In the genomic region with DNA sequence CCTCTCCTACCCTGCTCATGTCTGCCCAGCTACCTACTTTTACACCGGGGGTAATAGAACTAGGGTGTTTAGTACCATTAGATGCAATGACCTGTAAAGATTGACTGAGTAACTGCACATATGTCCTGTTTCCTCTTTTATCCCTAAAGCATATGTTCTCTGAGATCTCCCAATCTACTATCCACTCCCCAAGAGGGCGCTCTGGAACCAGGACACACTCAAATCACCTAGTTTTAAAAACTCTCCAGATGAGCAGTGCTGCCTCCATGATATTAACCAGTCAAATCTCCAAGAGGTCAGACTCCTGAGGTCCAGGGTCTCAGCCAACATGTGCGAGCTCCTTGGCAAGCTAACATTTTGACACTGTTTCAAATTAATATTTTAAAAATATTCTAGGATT, we compare ENCODE assay signal across 11 cellular contexts.
DNase-seq lines count a peak whose midpoint lies in the region; ATAC-seq, FAIRE-seq and TF ChIP-seq lines count a peak whose summit lies in the region.
"Had no signal": no experiment of that assay in that cellular context is flagged by ENCODE, and none has a peak within 500 bp of the region (broad histone marks: within the 10 kb centered on the region; RNA-seq: fewer than 3 reads in every experiment).

No MANE protein-coding gene starts in this region.

- 39% methylated on average over 3 of the region's 3 CpGs for WGBS in A549 (ENCODE audit: missing lambda C conversion rate)

- H3K4me3 Mint-ChIP-seq in endothelial cell (ENCODE audit: unreplicated experiment): no peak overlapping the region
- H3K4me3 Mint-ChIP-seq in activated T-helper 2 cell treated with anti-CD3 and anti-CD28 coated beads, Interferon-gamma antibody, Interleukin-2, Interleukin-4, amounts not matched to agents 10 μg/mL and 5 μg/mL and 100 μg/mL, durations not matched to agents 14 hours and 24 hours and 36 hours (ENCODE audit: low read depth): no peak overlapping the region

- peaks cover 2% of the 10 kb centered on the region for H3K27me3 Mint-ChIP-seq in endothelial cell (ENCODE audit: unreplicated experiment)
- no peaks in the 10 kb centered on the region for H3K27me3 Mint-ChIP-seq in activated T-helper 2 cell treated with anti-CD3 and anti-CD28 coated beads, Interferon-gamma antibody, Interleukin-2, Interleukin-4, amounts not matched to agents 10 μg/mL and 5 μg/mL and 100 μg/mL, durations not matched to agents 14 hours and 24 hours and 36 hours (ENCODE audit: low read depth)

- no peak overlapping the region for H3K4me2 ChIP-seq in A549

- no peak for TF ChIP-seq EP300 in A549 (IDR thresholded peaks at IDR 0.05)

- no peak overlapping the region for H3K27ac ChIP-seq in A549

- peak; percentile 35 for TF ChIP-seq CTCF in A549 (IDR thresholded peaks at IDR 0.05)
- peak; percentile 16 for TF ChIP-seq CTCF in GM10266 (IDR thresholded peaks at IDR 0.05; ENCODE audit: control insufficient read depth, insufficient read depth, low read depth, missing control alignments)
- TF ChIP-seq CTCF in endothelial cell (IDR thresholded peaks at IDR 0.05; ENCODE audit: unreplicated experiment): no peak

- no peaks in the 10 kb centered on the region for H3K36me3 Mint-ChIP-seq in endothelial cell (ENCODE audit: low read depth, unreplicated experiment)
- H3K36me3 Mint-ChIP-seq in activated T-helper 2 cell treated with anti-CD3 and anti-CD28 coated beads, Interferon-gamma antibody, Interleukin-2, Interleukin-4, amounts not matched to agents 10 μg/mL and 5 μg/mL and 100 μg/mL, durations not matched to agents 14 hours and 24 hours and 36 hours (ENCODE audit: low read depth): no peaks in the 10 kb centered on the region

- POLR2A ChIA-PET in A549 (lab: Yijun Ruan, JAX): no interaction called here

- intact Hi-C loops in activated T-helper 2 cell treated with anti-CD3 and anti-CD28 coated beads, Interferon-gamma antibody, Interleukin-2, Interleukin-4, amounts not matched to agents 10 μg/mL and 5 μg/mL and 100 μg/mL, durations not matched to agents 14 hours and 24 hours and 36 hours (cut with micrococcal nuclease): no loop called here

- DNase-seq in A549 (ENCODE audit: low read depth in 1 of 2, low spot score in 1 of 2) (peak in 1 of 2 experiments; percentile 30), GM10266 (ENCODE audit: extremely low spot score) (no peak), NCI-H82 treated with DMSO at 0.1 percent for 48 hours (lab: John Stamatoyannopoulos, UW; ENCODE audit: unreplicated experiment) (peak; percentile 64), endothelial cell (ENCODE audit: low spot score) (peak; percentile 21)
- DNase-seq in activated T-helper 2 cell treated with anti-CD3 and anti-CD28 coated beads, Interferon-gamma antibody, Interleukin-2, Interleukin-4, amounts not matched to agents 10 μg/mL and 5 μg/mL and 100 μg/mL, durations not matched to agents 14 hours and 24 hours and 36 hours (ENCODE audit: low spot score): no peak
- no peak for DNase-seq in stimulated activated CD4-positive, alpha-beta T cell treated with anti-CD3 and anti-CD28 coated beads, Interleukin-1b, Interleukin-23, amount 100 ng/mL, for 48 hours
- DNase-seq: effector CD4-positive, alpha-beta T cell; NCI-H187 had no signal

- no peak for FAIRE-seq in A549 (lab: Jason Lieb, UNC)
- FAIRE-seq: H54 had no signal

- peak in 1 of 2 experiments; percentile 66; a peak in 3 of 6 replicates for ATAC-seq in A549
- no peak for ATAC-seq in HG03097 (IDR thresholded peaks at IDR 0.05; ENCODE audit: low FRiP score, unreplicated experiment)
- ATAC-seq in GM21576 (IDR thresholded peaks at IDR 0.05; ENCODE audit: unreplicated experiment): no peak

- H3K27ac Mint-ChIP-seq in endothelial cell (ENCODE audit: unreplicated experiment): no peak overlapping the region
- H3K27ac Mint-ChIP-seq in activated T-helper 2 cell treated with anti-CD3 and anti-CD28 coated beads, Interferon-gamma antibody, Interleukin-2, Interleukin-4, amounts not matched to agents 10 μg/mL and 5 μg/mL and 100 μg/mL, durations not matched to agents 14 hours and 24 hours and 36 hours: no peak overlapping the region

- peaks cover 11% of the 10 kb centered on the region for H3K4me1 Mint-ChIP-seq in endothelial cell (ENCODE audit: unreplicated experiment)
- peaks cover 6% of the 10 kb centered on the region for H3K4me1 Mint-ChIP-seq in activated T-helper 2 cell treated with anti-CD3 and anti-CD28 coated beads, Interferon-gamma antibody, Interleukin-2, Interleukin-4, amounts not matched to agents 10 μg/mL and 5 μg/mL and 100 μg/mL, durations not matched to agents 14 hours and 24 hours and 36 hours (ENCODE audit: low read depth)

- H3K4me1 ChIP-seq in A549: no peaks in the 10 kb centered on the region

- CTCF ChIA-PET in A549 (lab: Yijun Ruan, JAX): interaction anchor here (1.0 to 1.3 kb wide), 3 partner anchors 10 to 202 kb away, joined by 3 to 4 read pairs (median 3); no protein-coding TSS in a partner anchor

- TF ChIP-seq RAD21 in A549 (conservative IDR thresholded peaks at IDR 0.05 in 1 of 2, IDR thresholded peaks at IDR 0.05 in 1 of 2): peak; percentile 49 to 62

- TF ChIP-seq POLR2A in A549 (IDR thresholded peaks at IDR 0.05; ENCODE audit: low read length): no peak

- no peak overlapping the region for H3K4me3 ChIP-seq in A549

- no peaks in the 10 kb centered on the region for H3K9me3 Mint-ChIP-seq in endothelial cell (ENCODE audit: unreplicated experiment)
- H3K9me3 Mint-ChIP-seq in activated T-helper 2 cell treated with anti-CD3 and anti-CD28 coated beads, Interferon-gamma antibody, Interleukin-2, Interleukin-4, amounts not matched to agents 10 μg/mL and 5 μg/mL and 100 μg/mL, durations not matched to agents 14 hours and 24 hours and 36 hours: no peaks in the 10 kb centered on the region

- H3K9me3 ChIP-seq in A549: no peaks in the 10 kb centered on the region

TF ChIP-seq in A549, 52 proteins besides CTCF, POLR2A, EP300 and RAD21:
- peak; percentile 35; the same call in 1 of the 3 replicates for TF ChIP-seq SMC3 (IDR thresholded peaks at IDR 0.05)
- TF ChIP-seq, protein P1, sequence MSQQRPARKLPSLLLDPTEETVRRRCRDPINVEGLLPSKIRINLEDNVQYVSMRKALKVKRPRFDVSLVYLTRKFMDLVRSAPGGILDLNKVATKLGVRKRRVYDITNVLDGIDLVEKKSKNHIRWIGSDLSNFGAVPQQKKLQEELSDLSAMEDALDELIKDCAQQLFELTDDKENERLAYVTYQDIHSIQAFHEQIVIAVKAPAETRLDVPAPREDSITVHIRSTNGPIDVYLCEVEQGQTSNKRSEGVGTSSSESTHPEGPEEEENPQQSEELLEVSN (IDR thresholded peaks at IDR 0.05; ENCODE audit: borderline replicate concordance, low read depth): no peak

Comparison
In these comparisons a context has a peak if more than half of its experiments do, and no peak if none do; other contexts are left out.
1. DNase-seq: peak in NCI-H82 treated with DMSO at 0.1 percent for 48 hours (single experiment) and endothelial cell (single experiment); none in GM10266 (single experiment), activated T-helper 2 cell treated with anti-CD3 and anti-CD28 coated beads, Interferon-gamma antibody, Interleukin-2, Interleukin-4, amounts not matched to agents 10 μg/mL and 5 μg/mL and 100 μg/mL, durations not matched to agents 14 hours and 24 hours and 36 hours (single experiment) and stimulated activated CD4-positive, alpha-beta T cell treated with anti-CD3 and anti-CD28 coated beads, Interleukin-1b, Interleukin-23, amount 100 ng/mL, for 48 hours (single experiment).